8 cellular contexts compared by ENCODE assay signal in the genomic region with DNA sequence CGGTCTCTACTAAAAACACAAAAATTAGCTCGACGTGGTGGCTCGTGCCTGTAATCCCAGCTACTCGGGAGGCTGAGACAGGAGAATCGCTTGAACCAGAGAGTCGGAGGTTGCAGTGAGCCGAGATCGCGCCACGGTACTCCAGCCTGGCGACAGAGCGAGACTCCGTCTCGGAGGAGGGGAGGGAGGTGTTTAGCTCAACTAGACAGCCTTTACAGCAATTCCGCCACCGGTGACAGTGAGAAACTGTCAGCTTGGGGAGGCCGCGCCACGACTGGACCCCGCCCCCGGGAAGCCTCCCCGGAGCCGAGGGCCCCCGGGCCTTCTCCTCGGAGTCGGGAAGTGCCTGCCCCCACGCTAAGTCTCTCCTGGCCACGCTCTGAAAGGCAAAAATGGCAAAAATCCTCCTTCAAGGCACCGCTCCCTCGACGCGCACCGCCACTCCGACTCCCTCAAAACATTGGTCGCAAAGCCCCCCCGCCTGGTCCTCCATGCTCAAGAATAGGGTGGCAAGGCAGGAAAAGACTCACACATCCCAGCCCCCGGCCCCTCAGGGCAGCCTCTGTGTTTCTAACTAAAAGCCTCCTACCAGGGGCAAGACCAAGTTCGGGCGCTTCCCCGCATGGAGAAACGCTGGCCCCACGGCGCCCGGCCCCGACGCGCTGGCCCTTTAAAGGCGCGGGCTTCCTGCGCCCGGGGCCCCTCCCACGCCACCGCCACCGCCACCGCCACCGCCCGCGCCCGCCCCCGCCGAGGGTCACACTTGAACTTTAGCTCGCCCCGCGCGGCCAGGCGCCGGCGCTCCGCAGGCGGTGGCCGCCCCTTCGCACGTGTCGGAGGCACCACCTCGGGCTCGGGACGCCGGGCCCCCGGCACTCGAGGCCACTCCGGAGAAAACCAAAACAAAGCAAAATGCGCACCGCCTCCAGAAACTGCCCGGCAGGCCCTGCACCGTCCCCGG. TPM values are rescaled to one million over a fixed set of nuclear protein-coding genes. Genes with fewer than 3 reads are reported as not detected.
DNase-seq lines count a peak whose midpoint lies in the region; ATAC-seq and TF ChIP-seq lines count a peak whose summit lies in the region.

No MANE protein-coding gene starts in this region.

- intact Hi-C loops in left ventricle myocardium superior (cut with micrococcal nuclease): no loop called here

- no peak for TF ChIP-seq CTCF in GM13977 (IDR thresholded peaks at IDR 0.05; ENCODE audit: extremely low read depth, insufficient read depth, missing control alignments)

- DNase-seq in GM13977 (ENCODE audit: low spot score) (peak; percentile 67), SKM-1 (lab: John Stamatoyannopoulos, UW; ENCODE audit: unreplicated experiment) (peak; percentile 73), adipocyte (ENCODE audit: low read depth) (peak; percentile 54), left ventricle myocardium superior (peak; percentile 92), putamen (ENCODE audit: low spot score) (peak; percentile 60), NCI-H2029 treated with DMSO at 0.1 percent for 48 hours (lab: John Stamatoyannopoulos, UW) (no peak), NCI-H226 (no peak)

- in situ Hi-C loops in GM13977 (cut with MboI; ENCODE audit: low pct_unique_long_range_greater_than_20kb, low sequenced_read_pairs, unreplicated experiment): no loop called here

- H3K4me1 ChIP-seq in adipocyte (ENCODE audit: control insufficient read depth, insufficient read depth, low read length): peaks cover 47% of the 10 kb centered on the region

- no peaks in the 10 kb centered on the region for H3K36me3 ChIP-seq in adipocyte (ENCODE audit: control insufficient read depth, insufficient read depth, low read length, severe bottlenecking)

- H3K9me3 ChIP-seq in adipocyte (ENCODE audit: control insufficient read depth, low read length): no peaks in the 10 kb centered on the region

- ATAC-seq in HG02973 (IDR thresholded peaks at IDR 0.05; ENCODE audit: unreplicated experiment) (peak; percentile 20), left ventricle myocardium superior (peak; percentile 79)

- H3K9ac ChIP-seq in adipocyte (ENCODE audit: low read length): peak overlapping the region; percentile 99

- H3K27me3 ChIP-seq in adipocyte (replicated peaks; ENCODE audit: control insufficient read depth, insufficient read depth, low read length): no peaks in the 10 kb centered on the region

- H3K4me3 ChIP-seq in adipocyte (ENCODE audit: low read length): peak overlapping the region; percentile 81

RNA-seq across cellular contexts. Expression of a gene that starts 2.1 kb away (rescaled TPM):
- total RNA-seq in left ventricle myocardium superior: 14.7 TPM

Comparison
In these comparisons a context has a peak if more than half of its experiments do, and no peak if none do; other contexts are left out.
1. DNase-seq: peak in GM13977 (single experiment), SKM-1 (single experiment), adipocyte (single experiment), left ventricle myocardium superior (single experiment) and putamen (single experiment); none in NCI-H2029 treated with DMSO at 0.1 percent for 48 hours (single experiment) and NCI-H226 (single experiment).